In genomic region chr4:9539939-9540520, GRCh38 we compare ENCODE assay signal across 1 cellular context.
TF ChIP-seq lines count a peak whose summit lies in the region.
"Not testable (repeated sequence)": the region's sequence is repeated elsewhere in the genome, so short reads cannot be mapped to it uniquely, and the experiment has no call there.

No MANE protein-coding gene starts in this region.

TF ChIP-seq in K562, 482 proteins besides CTCF, POLR2A, EP300 and RAD21:
- TF ChIP-seq ZBTB40 (IDR thresholded peaks at IDR 0.05): peak; percentile 86
- not testable (repeated sequence) for TF ChIP-seq ZBTB40 (CRISPR knock-in tag; IDR thresholded peaks at IDR 0.05)
